8 cellular contexts compared by ENCODE assay signal in genomic region chr17:64984776-64985521, GRCh38.
A peak's percentile ranks its signal among the peaks of the same experiment; 100 is the strongest.
DNase-seq lines count a peak whose midpoint lies in the region; ATAC-seq and TF ChIP-seq lines count a peak whose summit lies in the region.

No MANE protein-coding gene starts in this region.

- H3K4me2 ChIP-seq in DOHH2 (ENCODE audit: low read length) (peak overlapping the region; percentile 93), mesenchymal stem cell (ENCODE audit: low read length, poor library complexity, severe bottlenecking) (no peak overlapping the region)

- H2BK12ac ChIP-seq in mesenchymal stem cell (ENCODE audit: low read length in 2 of 2), result peak overlapping the region in 1 of 2 experiments; percentile 73

- peaks cover 10% of the 10 kb centered on the region for H3K79me2 ChIP-seq in DOHH2 (ENCODE audit: control insufficient read depth, low read length)

- peak overlapping the region; percentile 64 for H3K18ac ChIP-seq in mesenchymal stem cell (ENCODE audit: low read depth in 1 of 2, low read length in 2 of 2)

- no peaks in the 10 kb centered on the region for H3K9me2 ChIP-seq in DOHH2 (replicated peaks; ENCODE audit: control insufficient read depth, low read length)

- H3K79me1 ChIP-seq in mesenchymal stem cell (replicated peaks; ENCODE audit: low read length, poor library complexity, severe bottlenecking), result no peaks in the 10 kb centered on the region

- H3K4me3 ChIP-seq in DOHH2 (ENCODE audit: low read length) (peak overlapping the region; percentile 65), RWPE2 (ENCODE audit: severe bottlenecking) (no peak overlapping the region), ascending aorta (no peak overlapping the region), mesenchymal stem cell (ENCODE audit: insufficient read depth in 1 of 2, low read depth in 1 of 2, low read length in 2 of 2) (no peak overlapping the region)

- WGBS in mesenchymal stem cell, result 76% methylated on average over 5 of the region's 7 CpGs

- peak overlapping the region; percentile 94 for H3K27ac ChIP-seq in DOHH2 (ENCODE audit: low read depth, low read length)
- no peak overlapping the region for H3K27ac ChIP-seq in RWPE2 (ENCODE audit: poor library complexity, severe bottlenecking)
- H3K27ac ChIP-seq in ascending aorta, result peak overlapping the region; percentile 18 to 56
- H3K27ac ChIP-seq in mesenchymal stem cell (ENCODE audit: low read length, poor library complexity, severe bottlenecking), result no peak overlapping the region

- H3F3A ChIP-seq in DOHH2 (ENCODE audit: control insufficient read depth, insufficient read depth), result peaks cover 55% of the 10 kb centered on the region

- H3K4me1 ChIP-seq in DOHH2 (ENCODE audit: control insufficient read depth, low read length) (peaks cover 98% of the 10 kb centered on the region), RWPE2 (ENCODE audit: insufficient read depth, poor library complexity, severe bottlenecking) (peaks cover 8% of the 10 kb centered on the region), ascending aorta (peaks cover 7 to 15% of the 10 kb centered on the region in 2 donors), mesenchymal stem cell (ENCODE audit: control insufficient read depth, insufficient read depth, low read depth, low read length) (peaks cover 6% of the 10 kb centered on the region)

- TF ChIP-seq POLR2A in GM18505 (IDR thresholded peaks at IDR 0.05; ENCODE audit: borderline replicate concordance, extremely low read depth, insufficient read depth, insufficient read length), result no peak

- H3K36me3 ChIP-seq in DOHH2 (ENCODE audit: control insufficient read depth, low read length), result peaks cover 16% of the 10 kb centered on the region; the same call in 1 of the 2 replicates
- no peaks in the 10 kb centered on the region for H3K36me3 ChIP-seq in RWPE2 (ENCODE audit: low read depth)
- no peaks in the 10 kb centered on the region for H3K36me3 ChIP-seq in ascending aorta
- no peaks in the 10 kb centered on the region for H3K36me3 ChIP-seq in mesenchymal stem cell (ENCODE audit: control insufficient read depth in 1 of 2, insufficient read depth in 2 of 2, low read depth in 1 of 2, low read length in 2 of 2)

- no peak overlapping the region for H2BK15ac ChIP-seq in mesenchymal stem cell (ENCODE audit: low read depth, poor library complexity, severe bottlenecking)

- H4K91ac ChIP-seq in mesenchymal stem cell (ENCODE audit: low read length), result peak overlapping the region; percentile 64

- H3K9me3 ChIP-seq in DOHH2 (ENCODE audit: control insufficient read depth, insufficient read depth, low read length), result no peaks in the 10 kb centered on the region
- no peaks in the 10 kb centered on the region for H3K9me3 ChIP-seq in RWPE2 (ENCODE audit: severe bottlenecking)
- H3K9me3 ChIP-seq in ascending aorta, result no peaks in the 10 kb centered on the region
- no peaks in the 10 kb centered on the region for H3K9me3 ChIP-seq in mesenchymal stem cell (ENCODE audit: control insufficient read depth, low read length)

- H2AFZ ChIP-seq in mesenchymal stem cell (ENCODE audit: low read depth, low read length), result no peak overlapping the region

- no peak overlapping the region for H3K14ac ChIP-seq in mesenchymal stem cell (ENCODE audit: low read length in 2 of 2)

- H2BK5ac ChIP-seq in mesenchymal stem cell (ENCODE audit: low read depth, low read length, poor library complexity, severe bottlenecking), result no peak overlapping the region

- H2BK120ac ChIP-seq in mesenchymal stem cell (ENCODE audit: low read depth, low read length), result peak overlapping the region; percentile 54

- no peak overlapping the region for H3K23ac ChIP-seq in mesenchymal stem cell (ENCODE audit: low read length in 2 of 2)

- H4K20me1 ChIP-seq in DOHH2 (ENCODE audit: control insufficient read depth, insufficient read depth, low read depth, low read length), result no peaks in the 10 kb centered on the region

- no peak for TF ChIP-seq CTCF in DOHH2 (IDR thresholded peaks at IDR 0.05; ENCODE audit: low read depth, low read length, poor library complexity, severe bottlenecking)
- no peak for TF ChIP-seq CTCF in RWPE2 (IDR thresholded peaks at IDR 0.05; ENCODE audit: poor library complexity, severe bottlenecking)
- no peak for TF ChIP-seq CTCF in ascending aorta (IDR thresholded peaks at IDR 0.05)

- H4K8ac ChIP-seq in mesenchymal stem cell (ENCODE audit: low read length), result no peak overlapping the region

- intact Hi-C loops in ascending aorta (cut with DNase I), result no loop called here

- no peak overlapping the region for H2AK5ac ChIP-seq in mesenchymal stem cell (ENCODE audit: low read length, severe bottlenecking)

- H3K4ac ChIP-seq in mesenchymal stem cell (ENCODE audit: low read depth in 1 of 2, low read length in 2 of 2), result peak overlapping the region in 1 of 2 experiments; percentile 40

- peak; percentile 61 for ATAC-seq in RWPE2 (ENCODE audit: low read depth)
- no peak for ATAC-seq in HG03095 (IDR thresholded peaks at IDR 0.05; ENCODE audit: unreplicated experiment)
- no peak for ATAC-seq in GM18505 (IDR thresholded peaks at IDR 0.05; ENCODE audit: unreplicated experiment)

- H3K27me3 ChIP-seq in DOHH2 (ENCODE audit: control insufficient read depth, low read length) (no peaks in the 10 kb centered on the region), RWPE2 (ENCODE audit: insufficient read depth, poor library complexity, severe bottlenecking) (no peaks in the 10 kb centered on the region), ascending aorta (no peaks in the 10 kb centered on the region), mesenchymal stem cell (ENCODE audit: control insufficient read depth in 1 of 2, insufficient read depth in 1 of 2, low read length in 2 of 2) (no peaks in the 10 kb centered on the region)

- DNase-seq in RWPE2 (ENCODE audit: low spot score) (no peak), ascending aorta (ENCODE audit: low spot score in 2 of 2) (no peak), mesenchymal stem cell (peak; percentile 79), NCI-H2171 treated with DMSO at 0.1 percent for 48 hours (lab: John Stamatoyannopoulos, UW) (no peak), SKM-1 (lab: John Stamatoyannopoulos, UW; ENCODE audit: unreplicated experiment) (no peak)

- H3K9ac ChIP-seq in mesenchymal stem cell (ENCODE audit: low read length), result peak overlapping the region; percentile 33

Comparison
In these comparisons a context has a peak if more than half of its experiments do, and no peak if none do; other contexts are left out.
1. H3K27ac ChIP-seq: peak in DOHH2 (single experiment) and ascending aorta (2 of 2); none in RWPE2 (single experiment) and mesenchymal stem cell (single experiment).